In genomic region chr15:63041402-63041977, GRCh38 we compare ENCODE assay signal across 12 cellular contexts. TPM values are rescaled to one million over a fixed set of nuclear protein-coding genes. Genes with fewer than 3 reads are reported as not detected.
DNase-seq lines count a peak whose midpoint lies in the region; ATAC-seq, FAIRE-seq and TF ChIP-seq lines count a peak whose summit lies in the region.
"Had no signal": no experiment of that assay in that cellular context is flagged by ENCODE, and none has a peak within 500 bp of the region (broad histone marks: within the 10 kb centered on the region; RNA-seq: fewer than 3 reads in every experiment).

No MANE protein-coding gene starts in this region.

- no peak for TF ChIP-seq POLR2A in K562 (conservative IDR thresholded peaks at IDR 0.05)

- peak overlapping the region; percentile 57 for H3K4me3 ChIP-seq in HFF-Myc (replicated peaks; ENCODE audit: low read depth, low read length)
- H3K4me3 ChIP-seq in K562 = no peak overlapping the region
- peak overlapping the region; percentile 75 for H3K4me3 ChIP-seq in iPS-18c (ENCODE audit: insufficient read depth, low read depth, low read length)
- peak overlapping the region; percentile 67 to 71 (median 69) for H3K4me3 ChIP-seq in skeletal muscle tissue (ENCODE audit: low read length in 3 of 3)

- H3K9me1 ChIP-seq in K562 (ENCODE audit: control insufficient read depth, insufficient read depth, low read length) = no peaks in the 10 kb centered on the region

- no peak for ATAC-seq in K562

- no peak for TF ChIP-seq RAD21 in K562 (CRISPR knock-in tag; conservative IDR thresholded peaks at IDR 0.05 in 1 of 2, IDR thresholded peaks at IDR 0.05 in 1 of 2)

- no peaks in the 10 kb centered on the region for H4K20me1 ChIP-seq in K562 (replicated peaks; ENCODE audit: control insufficient read depth, insufficient read depth, low read length)

- WGBS in K562 (ENCODE audit: insufficient coverage, low coverage, missing lambda C conversion rate) = 7% methylated on average over 10 of the region's 14 CpGs

- H3K27me3 ChIP-seq in K562 (ENCODE audit: control insufficient read depth in 2 of 2, insufficient read depth in 2 of 2, low read length in 2 of 2) (peaks cover 54 to 81% of the 10 kb centered on the region in 2 experiments), skeletal muscle tissue (ENCODE audit: control insufficient read depth in 3 of 3, insufficient read depth in 3 of 3, low read length in 3 of 3) (peaks cover 0 to 14% (median 9%) of the 10 kb centered on the region in 3 donors)

- no peak overlapping the region for H2AFZ ChIP-seq in K562 (ENCODE audit: low read depth, low read length)

- no peaks in the 10 kb centered on the region; the same call in 1 of the 2 replicates for H3K9me3 ChIP-seq in K562 (replicated peaks; ENCODE audit: control insufficient read depth, insufficient read depth, low read depth, low read length)
- H3K9me3 ChIP-seq in iPS-18c (ENCODE audit: control insufficient read depth, insufficient read depth, low read length) = no peaks in the 10 kb centered on the region
- no peaks in the 10 kb centered on the region for H3K9me3 ChIP-seq in skeletal muscle tissue (ENCODE audit: control insufficient read depth in 3 of 3, low read length in 3 of 3)

- H3K4me1 ChIP-seq in K562 (replicated peaks in 1 of 2; ENCODE audit: control insufficient read depth in 2 of 2, insufficient read depth in 2 of 2, low read length in 2 of 2) = peaks cover 0 to 19% of the 10 kb centered on the region in 2 experiments; a peak in 2 of 5 replicates
- H3K4me1 ChIP-seq in skeletal muscle tissue (ENCODE audit: control insufficient read depth in 3 of 3, insufficient read depth in 3 of 3, low read length in 3 of 3) = peaks cover 19 to 39% (median 26%) of the 10 kb centered on the region in 3 donors

- no peak for FAIRE-seq in K562 (lab: Jason Lieb, UNC)
- FAIRE-seq: endometrium had no signal

- H3K4me2 ChIP-seq in K562 (ENCODE audit: insufficient read depth, low read length) = no peak overlapping the region

- TF ChIP-seq CTCF in HFF-Myc (IDR thresholded peaks at IDR 0.05; ENCODE audit: low read depth, low read length, missing control alignments) = no peak
- TF ChIP-seq CTCF in K562 (IDR thresholded peaks at IDR 0.05 in 2 of 3, conservative IDR thresholded peaks at IDR 0.05 in 1 of 3; ENCODE audit: insufficient read depth in 2 of 3, low read depth in 1 of 3, low read length in 3 of 3) = no peak
- no peak for TF ChIP-seq CTCF in GM13976 (IDR thresholded peaks at IDR 0.05; ENCODE audit: borderline replicate concordance, control extremely low read depth, extremely low read depth, insufficient read depth, missing control alignments)

- DNase-seq in HFF-Myc (ENCODE audit: extremely low read depth, low read depth) (no peak), K562 (ENCODE audit: extremely low read depth in 1 of 4, low spot score in 3 of 4) (no peak), GM13976 (ENCODE audit: low spot score) (no peak), iPS-NIHi7 (ENCODE audit: extremely low spot score) (no peak), foreskin melanocyte (no peak)
- no peak for DNase-seq in activated CD4-positive, alpha-beta T cell treated with anti-CD3 and anti-CD28 coated beads, Interleukin-2, amount 50 U/mL, for 48 hours
- DNase-seq: activated CD4-positive, alpha-beta T cell treated with anti-CD3 and anti-CD28 coated beads, Interleukin-2, amount 10 ng/mL, durations not matched to agents 7 days and 5 days; NCI-H774 had no signal

- in situ Hi-C loops in K562 (cut with MboI) (no loop called here), GM13976 (cut with MboI; ENCODE audit: low sequenced_read_pairs, unreplicated experiment) (no loop called here)

- H3K36me3 ChIP-seq in K562 (ENCODE audit: control insufficient read depth, insufficient read depth, low read length) = no peaks in the 10 kb centered on the region
- H3K36me3 ChIP-seq in skeletal muscle tissue (ENCODE audit: control insufficient read depth in 3 of 3, insufficient read depth in 3 of 3, low read length in 3 of 3) = peaks cover 0 to 11% (median 4%) of the 10 kb centered on the region in 3 donors

- H3K9ac ChIP-seq in K562 (ENCODE audit: insufficient read depth in 1 of 2, low read depth in 2 of 2, low read length in 2 of 2) (no peak overlapping the region), skeletal muscle tissue (ENCODE audit: low read depth in 1 of 3, low read length in 3 of 3) (peak overlapping the region; percentile 68 to 91 (median 85))

- intact Hi-C loops in K562 (cut with micrococcal nuclease) = no loop called here

- CTCF ChIA-PET in K562 (lab: Yijun Ruan, JAX; ENCODE audit: low intra/inter-chr PET ratio) = no interaction called here

- TF ChIP-seq EP300 in K562 (IDR thresholded peaks at IDR 0.05; ENCODE audit: low read length) = no peak

- POLR2A ChIA-PET in K562 (lab: Yijun Ruan, JAX) = interaction anchor here (0.6 kb wide), 1 partner anchor 213 kb away, joined by 4 read pairs; no protein-coding TSS in a partner anchor

- BruUV-seq in K562 (replicated peaks; lab: Mats Ljungman, UMichigan) = no TSS peak

- H3K27ac ChIP-seq in K562 (ENCODE audit: extremely low read depth, low read depth, low read length) = no peak overlapping the region
- peak overlapping the region; percentile 94 for H3K27ac ChIP-seq in skeletal muscle tissue (ENCODE audit: low read depth, low read length)
- H3K27ac ChIP-seq: HL-60 had no signal

- no peaks in the 10 kb centered on the region for H3K79me2 ChIP-seq in K562 (ENCODE audit: control insufficient read depth, insufficient read depth, low read length)

TF ChIP-seq in K562, 482 proteins besides CTCF, POLR2A, EP300 and RAD21:
- TF ChIP-seq ZNF75A (CRISPR knock-in tag; IDR thresholded peaks at IDR 0.05) = no peak
- no peak for TF ChIP-seq RUNX1 (IDR thresholded peaks at IDR 0.05; ENCODE audit: low read depth)
- TF ChIP-seq EZH2 (IDR thresholded peaks at IDR 0.05; ENCODE audit: borderline replicate concordance, low read depth, low read length) = peak; percentile 65; the same call in 1 of the 2 replicates
- TF ChIP-seq ZNF398 (CRISPR knock-in tag; IDR thresholded peaks at IDR 0.05) = no peak

RNA-seq across cellular contexts. Expression of gene TPM1, which starts 1.1 kb away (rescaled TPM):
- total RNA-seq in K562 (2011; cell fraction: chromatin; rRNA removed; ENCODE audit: low replicate concordance) = 40.0 and 70.8 TPM in 2 replicates
- total RNA-seq in K562 (2011; cell fraction: nucleolus; rRNA removed) = 25.8 and 35.0 TPM in 2 replicates
- 50.5 and 78.6 TPM in 2 replicates for total RNA-seq in K562 (2011; cell fraction: nucleoplasm; rRNA removed)
- total RNA-seq in K562 (2014; rRNA removed) = 49.9 and 52.9 TPM in 2 replicates
- 49.2 and 51.0 TPM in 2 replicates for total RNA-seq in K562 (2014; rRNA removed; fragmentation: Illumina TruSeq; extraction: Trizol)
- total RNA-seq in K562 (2015; rRNA removed; fragmentation: Illumina TruSeq; extraction: Trizol) = 42.0 and 43.1 TPM in 2 replicates
- 37.2 and 38.5 TPM in 2 replicates for total RNA-seq in K562 (2021)
- 36.0 and 42.1 TPM in 2 replicates for polyA plus RNA-seq in K562 (2011; rRNA removed)
- 14.9 and 22.5 TPM in 2 replicates for polyA plus RNA-seq in K562 (2011; cell fraction: cytosol; rRNA removed)
- polyA plus RNA-seq in K562 (2011; cell fraction: nucleus; rRNA removed) = 33.8 and 50.9 TPM in 2 replicates
- polyA plus RNA-seq in K562 (2012) = 46.9 and 77.8 TPM in 2 replicates
- 40.0 and 49.5 TPM in 2 replicates for polyA plus RNA-seq in K562 (2014; fragmentation: Illumina TruSeq; extraction: Trizol)
- polyA plus RNA-seq in K562 (2014; fragmentation: Nextera tagmentation; extraction: Ambion mirVana) = 10 to 100 TPM in 1 of 2 experiments, 1 to 10 TPM in 1; 8.1 to 11.1 TPM
- polyA plus RNA-seq in K562 (2014; rRNA removed) = 53.9 and 54.5 TPM in 2 replicates
- polyA minus RNA-seq in K562 (2011; rRNA and poly(A)+ RNA removed) = 28.7 and 39.2 TPM in 2 replicates
- 12.6 and 14.0 TPM in 2 replicates for polyA minus RNA-seq in K562 (2011; cell fraction: cytosol; rRNA and poly(A)+ RNA removed)
- 23.7 and 44.0 TPM in 2 replicates for polyA minus RNA-seq in K562 (2011; cell fraction: nucleus; rRNA and poly(A)+ RNA removed)
- total RNA-seq in skeletal muscle tissue = 4,149 TPM

Comparison
In these comparisons a context has a peak if more than half of its experiments do, and no peak if none do; other contexts are left out.
1. H3K9ac ChIP-seq: peak in skeletal muscle tissue (3 of 3); none in K562 (0 of 2).
2. RNA of gene TPM1, which starts 1.1 kb away (total RNA-seq): 4,149 TPM in skeletal muscle tissue (single experiment); 25.8 to 78.6 TPM in K562; every median in the first group is over 10 times any median in the second.